10 cellular contexts compared by ENCODE assay signal in genomic region chr6:1767481-1768246, GRCh38.
A peak's percentile ranks its signal among the peaks of the same experiment; 100 is the strongest.
DNase-seq lines count a peak whose midpoint lies in the region; ATAC-seq, FAIRE-seq and TF ChIP-seq lines count a peak whose summit lies in the region.
"Had no signal": no experiment of that assay in that cellular context is flagged by ENCODE, and none has a peak within 500 bp of the region (broad histone marks: within the 10 kb centered on the region; RNA-seq: fewer than 3 reads in every experiment).

No MANE protein-coding gene starts in this region.

- peaks cover 16% of the 10 kb centered on the region for H3K4me1 ChIP-seq in hepatocyte (ENCODE audit: insufficient read depth)
- peaks cover 0 to 10% of the 10 kb centered on the region in 2 donors for H3K4me1 ChIP-seq in aorta (ENCODE audit: control insufficient read depth in 1 of 2, insufficient read depth in 2 of 2, low read length in 2 of 2)

- no peaks in the 10 kb centered on the region for H3K9me3 ChIP-seq in hepatocyte (ENCODE audit: low read depth)
- H3K9me3 ChIP-seq in aorta (ENCODE audit: control insufficient read depth, low read length) = no peaks in the 10 kb centered on the region
- H3K9me3 ChIP-seq: upper lobe of left lung had no signal

- no peaks in the 10 kb centered on the region for H3K9me2 ChIP-seq in hepatocyte (replicated peaks; ENCODE audit: insufficient read depth)

- no peak for FAIRE-seq in bronchial epithelial cell (lab: Jason Lieb, UNC)

- WGBS in hepatocyte (ENCODE audit: low lambda C conversion rate, missing lambda C conversion rate) = 23% methylated on average over 7 of the region's 7 CpGs
- WGBS in aorta, 2 donors = 4 to 10% methylated on average over 7 of the region's 7 CpGs

- H3K4me2 ChIP-seq in hepatocyte = peak overlapping the region; percentile 23

- H3K36me3 ChIP-seq in bronchial epithelial cell (ENCODE audit: control insufficient read depth, insufficient read depth, low read length) (peaks cover 1% of the 10 kb centered on the region), hepatocyte (replicated peaks; ENCODE audit: insufficient read depth, low read depth) (no peaks in the 10 kb centered on the region), aorta (ENCODE audit: control insufficient read depth in 1 of 2, insufficient read depth in 2 of 2, low read length in 1 of 2) (no peaks in the 10 kb centered on the region)
- H3K36me3 ChIP-seq: upper lobe of left lung had no signal

- H3K4me3 ChIP-seq in bronchial epithelial cell (ENCODE audit: low read depth, low read length) (no peak overlapping the region), hepatocyte (no peak overlapping the region), aorta (ENCODE audit: low read length in 2 of 2) (no peak overlapping the region)
- H3K4me3 ChIP-seq: upper lobe of left lung had no signal

- H4K20me1 ChIP-seq in hepatocyte (ENCODE audit: insufficient read depth, poor library complexity, severe bottlenecking) = no peaks in the 10 kb centered on the region

- intact Hi-C loops in Right ventricle myocardium inferior (cut with DNase I) (no loop called here), cardiac septum (cut with DNase I) (loop anchor here (10.0 kb wide), 1 partner anchor 143 kb away; no protein-coding TSS in a partner anchor), aorta (cut with DNase I) (loop anchor here (10.0 kb wide), 1 partner anchor 63 kb away; no protein-coding TSS in a partner anchor)

- no peak overlapping the region for H3K27ac ChIP-seq in hepatocyte
- no peak overlapping the region for H3K27ac ChIP-seq in aorta (ENCODE audit: low read depth in 1 of 2, low read length in 2 of 2)
- H3K27ac ChIP-seq: upper lobe of left lung had no signal

- H2AFZ ChIP-seq in hepatocyte = no peak overlapping the region

- H3K27me3 ChIP-seq in bronchial epithelial cell (ENCODE audit: control insufficient read depth, insufficient read depth, low read length) (no peaks in the 10 kb centered on the region), hepatocyte (no peaks in the 10 kb centered on the region), aorta (ENCODE audit: control insufficient read depth in 1 of 2, insufficient read depth in 2 of 2, low read length in 1 of 2) (no peaks in the 10 kb centered on the region)
- H3K27me3 ChIP-seq: upper lobe of left lung had no signal

- no peaks in the 10 kb centered on the region for H3K79me2 ChIP-seq in hepatocyte

- DNase-seq in Right ventricle myocardium inferior (ENCODE audit: missing footprints) (no peak), cardiac septum (ENCODE audit: low spot score) (no peak), bronchial epithelial cell (ENCODE audit: low read depth) (peak; percentile 65), hepatocyte (ENCODE audit: low spot score) (peak; percentile 26), aorta (no peak), foreskin melanocyte (no peak), cortex of kidney (lab: John Stamatoyannopoulos, UW) (no peak), pons (ENCODE audit: low spot score) (no peak)
- DNase-seq: activated CD8-positive, alpha-beta T cell treated with anti-CD3 and anti-CD28 coated beads for 36 hours; upper lobe of left lung had no signal

- TF ChIP-seq CTCF in bronchial epithelial cell (IDR thresholded peaks at IDR 0.05; ENCODE audit: insufficient read depth, low read length, severe bottlenecking) = no peak
- TF ChIP-seq CTCF in hepatocyte (IDR thresholded peaks at IDR 0.05; ENCODE audit: poor library complexity) = no peak

- ATAC-seq in Right ventricle myocardium inferior = peak; percentile 97
- peak; percentile 70 for ATAC-seq in aorta (ENCODE audit: low FRiP score)
- ATAC-seq: activated CD8-positive, alpha-beta T cell treated with anti-CD3 and anti-CD28 coated beads for 36 hours had no signal

Comparison
In these comparisons a context has a peak if more than half of its experiments do, and no peak if none do; other contexts are left out.
1. DNase-seq: peak in bronchial epithelial cell (single experiment) and hepatocyte (single experiment); none in Right ventricle myocardium inferior (single experiment), cardiac septum (single experiment), aorta (0 of 2), foreskin melanocyte (single experiment), cortex of kidney (single experiment) and pons (single experiment).